Comparison of ENCODE assay signal across 13 cellular contexts in the genomic region with DNA sequence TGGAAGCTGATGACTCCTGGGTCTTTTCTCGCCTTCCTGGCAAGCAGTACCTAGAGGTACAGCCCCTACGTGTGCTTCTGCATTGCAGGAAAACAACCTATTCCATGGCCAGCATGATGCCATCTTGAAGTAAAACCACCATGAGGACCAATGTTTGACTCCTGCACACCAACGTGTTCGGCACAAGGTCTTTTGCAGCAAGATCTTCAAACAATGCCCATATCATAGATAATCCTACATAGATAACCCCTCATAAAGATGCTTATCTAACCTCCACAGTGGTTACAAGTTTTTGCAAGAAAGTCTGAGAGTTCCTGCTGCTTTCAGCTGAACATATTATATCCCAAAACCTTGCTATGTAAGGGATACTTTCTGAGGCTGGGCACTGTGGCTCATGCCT.
DNase-seq lines count a peak whose midpoint lies in the region; ATAC-seq lines count a peak whose summit lies in the region.
"Had no signal": no experiment of that assay in that cellular context is flagged by ENCODE, and none has a peak within 500 bp of the region (broad histone marks: within the 10 kb centered on the region; RNA-seq: fewer than 3 reads in every experiment).

No MANE protein-coding gene starts in this region.

- ATAC-seq in GM18520 (IDR thresholded peaks at IDR 0.05; ENCODE audit: unreplicated experiment) = peak; percentile 8
- peak; percentile 13 for ATAC-seq in GM19324 (IDR thresholded peaks at IDR 0.05; ENCODE audit: low FRiP score, unreplicated experiment)
- ATAC-seq in HG03139 (IDR thresholded peaks at IDR 0.05; ENCODE audit: unreplicated experiment) = peak; percentile 7
- no peak for ATAC-seq in HG03342 (IDR thresholded peaks at IDR 0.05; ENCODE audit: unreplicated experiment)
- ATAC-seq in GM18867 (IDR thresholded peaks at IDR 0.05; ENCODE audit: unreplicated experiment) = no peak
- ATAC-seq: CD8-positive, alpha-beta T cell; GM23338 had no signal

- DNase-seq in COR-L47 (lab: John Stamatoyannopoulos, UW) = no peak
- DNase-seq: CD4-positive, CD25-positive, alpha-beta regulatory T cell; CD8-positive, alpha-beta T cell; DMS 273 treated with DMSO at 0.1 percent for 48 hours; DMS79; EL; H9 had no signal

Comparison
In these comparisons a context has a peak if more than half of its experiments do, and no peak if none do; other contexts are left out.
1. ATAC-seq: peak in GM18520 (single experiment), GM19324 (single experiment) and HG03139 (single experiment); none in HG03342 (single experiment) and GM18867 (single experiment).